In genomic region chr2:219736196-219736595, GRCh38 we compare ENCODE assay signal across 8 cellular contexts.
A peak's percentile ranks its signal among the peaks of the same experiment; 100 is the strongest.
DNase-seq lines count a peak whose midpoint lies in the region; ATAC-seq and TF ChIP-seq lines count a peak whose summit lies in the region.

No MANE protein-coding gene starts in this region.

- CTCF ChIA-PET in A673 (lab: Charles Lee), result interaction anchor here (0.6 to 1.8 kb wide), 4 partner anchors 13 to 601 kb away, joined by 3 to 6 read pairs (median 4); no protein-coding TSS in a partner anchor

- H3K4me1 ChIP-seq in A673 (ENCODE audit: insufficient read depth, low read length, poor library complexity, severe bottlenecking), result peaks cover 19% of the 10 kb centered on the region
- H3K4me1 ChIP-seq in ascending aorta, result no peaks in the 10 kb centered on the region
- H3K4me1 ChIP-seq in thoracic aorta (ENCODE audit: control insufficient read depth in 1 of 2, low read depth in 2 of 2), result no peaks in the 10 kb centered on the region

- H3K9me3 ChIP-seq in A673 (ENCODE audit: low read depth, low read length, poor library complexity, severe bottlenecking) (no peaks in the 10 kb centered on the region), ascending aorta (no peaks in the 10 kb centered on the region), thoracic aorta (no peaks in the 10 kb centered on the region)

- H3K4me3 ChIP-seq in A673 (ENCODE audit: low read depth, low read length, poor library complexity, severe bottlenecking), result no peak overlapping the region
- no peak overlapping the region for H3K4me3 ChIP-seq in ascending aorta
- H3K4me3 ChIP-seq in thoracic aorta, result no peak overlapping the region

- TF ChIP-seq CTCF in A673 (conservative IDR thresholded peaks at IDR 0.05; ENCODE audit: low read depth, low read length) (peak; percentile 64), GM20000 (IDR thresholded peaks at IDR 0.05; ENCODE audit: extremely low read depth, missing control alignments) (no peak), ascending aorta (IDR thresholded peaks at IDR 0.05) (peak in 2 of 3 experiments; percentile 46 to 56), thoracic aorta (IDR thresholded peaks at IDR 0.05) (peak; percentile 43)

- H3K36me3 ChIP-seq in A673 (ENCODE audit: insufficient read depth, low read length, poor library complexity, severe bottlenecking), result no peaks in the 10 kb centered on the region
- no peaks in the 10 kb centered on the region for H3K36me3 ChIP-seq in ascending aorta
- no peaks in the 10 kb centered on the region for H3K36me3 ChIP-seq in thoracic aorta

- ATAC-seq in thoracic aorta (ENCODE audit: insufficient number of reproducible peaks, low FRiP score, low read depth) (no peak), HG03469 (IDR thresholded peaks at IDR 0.05; ENCODE audit: unreplicated experiment) (no peak)

- no TSS peak for BruUV-seq in A673 (replicated peaks; lab: Mats Ljungman, UMichigan)

- peak; percentile 91 for DNase-seq in A673 (ENCODE audit: low spot score)
- DNase-seq in GM20000 (ENCODE audit: low spot score), result peak; percentile 24
- peak; percentile 53 for DNase-seq in NCI-H2227 treated with DMSO at 0.1 percent for 48 hours (lab: John Stamatoyannopoulos, UW)
- DNase-seq in ascending aorta (ENCODE audit: low spot score in 2 of 2), result no peak
- peak; percentile 35 for DNase-seq in iPS DF 19.7 (ENCODE audit: low read depth, low spot score)
- no peak for DNase-seq in thoracic aorta (ENCODE audit: low spot score)
- DNase-seq in stimulated activated CD4-positive, alpha-beta T cell treated with anti-CD3 and anti-CD28 coated beads, Interleukin-2, amount 100 ng/mL, for 48 hours, result no peak

- no peak overlapping the region for H3K27ac ChIP-seq in A673 (ENCODE audit: low read depth, low read length, poor library complexity, severe bottlenecking)
- no peak overlapping the region for H3K27ac ChIP-seq in ascending aorta
- H3K27ac ChIP-seq in thoracic aorta, result no peak overlapping the region

- intact Hi-C loops in A673 (cut with micrococcal nuclease; ENCODE audit: unreplicated experiment) (loop anchor here (1.0 to 10.0 kb wide), 7 partner anchors 101 to 1837 kb away; partner anchors contain the start of gene EPHA4), ascending aorta (cut with DNase I) (loop anchor here (10.0 kb wide), 2 partner anchors 949 to 1839 kb away; partner anchors contain the start of gene EPHA4)

- H3K27me3 ChIP-seq in A673 (replicated peaks; ENCODE audit: insufficient read depth, low read depth, low read length, poor library complexity) (no peaks in the 10 kb centered on the region), ascending aorta (no peaks in the 10 kb centered on the region), thoracic aorta (replicated peaks; ENCODE audit: insufficient read depth) (no peaks in the 10 kb centered on the region)

- POLR2A ChIA-PET in A673 (lab: Charles Lee; ENCODE audit: low non-redundant PET), result interaction anchor here (0.5 to 0.7 kb wide), 2 partner anchors 59 to 261 kb away, joined by 4 read pairs; no protein-coding TSS in a partner anchor

Comparison
In these comparisons a context has a peak if more than half of its experiments do, and no peak if none do; other contexts are left out.
1. DNase-seq: peak in A673 (single experiment), GM20000 (single experiment), NCI-H2227 treated with DMSO at 0.1 percent for 48 hours (single experiment) and iPS DF 19.7 (single experiment); none in ascending aorta (0 of 2), thoracic aorta (single experiment) and stimulated activated CD4-positive, alpha-beta T cell treated with anti-CD3 and anti-CD28 coated beads, Interleukin-2, amount 100 ng/mL, for 48 hours (0 of 2).